ENCODE assay signal across 17 cellular contexts in the genomic region with DNA sequence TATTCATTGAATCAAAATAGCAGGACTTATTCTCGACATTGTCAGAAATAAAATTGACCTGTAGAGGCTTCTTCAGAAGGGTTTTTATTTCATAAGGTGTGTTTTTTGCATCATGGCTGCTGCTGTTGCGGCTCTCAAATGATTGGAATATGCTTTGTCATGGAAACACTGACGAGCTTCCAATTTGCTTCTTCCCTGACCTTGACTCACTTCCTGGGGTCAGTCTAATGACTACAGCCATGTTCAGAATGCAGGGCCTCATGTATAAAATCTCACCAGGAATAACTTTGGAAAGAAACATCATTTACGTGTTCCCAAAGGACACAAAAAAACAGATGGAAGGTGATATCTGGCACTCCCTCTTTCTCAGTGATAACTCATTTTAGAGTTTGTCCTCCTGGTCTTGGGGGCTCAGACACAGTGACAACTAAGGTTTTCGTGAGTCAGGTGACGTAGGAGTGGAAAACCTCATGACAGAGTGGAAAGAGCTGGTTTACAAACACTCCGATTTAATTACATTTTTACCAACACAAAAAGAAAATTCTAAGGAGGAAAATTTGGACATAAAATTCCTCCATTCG.
DNase-seq lines count a peak whose midpoint lies in the region; ATAC-seq and TF ChIP-seq lines count a peak whose summit lies in the region.
"Had no signal": no experiment of that assay in that cellular context is flagged by ENCODE, and none has a peak within 500 bp of the region (broad histone marks: within the 10 kb centered on the region; RNA-seq: fewer than 3 reads in every experiment).

No MANE protein-coding gene starts in this region.

- no peak overlapping the region for H3K4me3 Mint-ChIP-seq in MCF 10A (ENCODE audit: unreplicated experiment)
- H3K4me3 Mint-ChIP-seq in activated naive CD4-positive, alpha-beta T cell treated with anti-CD3 and anti-CD28 coated beads, Interleukin-2, amount 10 ng/mL, durations not matched to agents 7 days and 5 days = no peak overlapping the region
- H3K4me3 Mint-ChIP-seq: CD4-positive, alpha-beta T cell; T-helper 1 cell treated with Interleukin-12 subunit alpha and Interleukin-12 subunit beta and Interleukin-4 antibody, amounts not matched to agents 30 μg/mL and 1 μg/mL, for 36 hours had no signal

- peaks cover 42% of the 10 kb centered on the region for H3K36me3 Mint-ChIP-seq in MCF 10A (ENCODE audit: insufficient read depth, unreplicated experiment)
- H3K36me3 Mint-ChIP-seq in activated naive CD4-positive, alpha-beta T cell treated with anti-CD3 and anti-CD28 coated beads, Interleukin-2, amount 10 ng/mL, durations not matched to agents 7 days and 5 days = no peaks in the 10 kb centered on the region

- peaks cover 8% of the 10 kb centered on the region for H3K9me3 Mint-ChIP-seq in MCF 10A (ENCODE audit: unreplicated experiment)
- peaks cover 18% of the 10 kb centered on the region for H3K9me3 Mint-ChIP-seq in activated naive CD4-positive, alpha-beta T cell treated with anti-CD3 and anti-CD28 coated beads, Interleukin-2, amount 10 ng/mL, durations not matched to agents 7 days and 5 days
- H3K9me3 Mint-ChIP-seq: CD4-positive, alpha-beta T cell had no signal

- H3K9me3 ChIP-seq in left ventricle myocardium inferior (replicated peaks) (peaks cover 15% of the 10 kb centered on the region), right cardiac atrium (ENCODE audit: control insufficient read depth, low read length) (no peaks in the 10 kb centered on the region), body of pancreas (no peaks in the 10 kb centered on the region)

- H3K27me3 ChIP-seq in left ventricle myocardium inferior (ENCODE audit: low read depth) (no peaks in the 10 kb centered on the region), right cardiac atrium (ENCODE audit: control insufficient read depth, insufficient read depth) (no peaks in the 10 kb centered on the region), body of pancreas (no peaks in the 10 kb centered on the region)

- intact Hi-C loops in left ventricle myocardium inferior (cut with micrococcal nuclease) (no loop called here), right cardiac atrium (cut with DNase I) (no loop called here), MCF 10A (cut with micrococcal nuclease) (no loop called here), body of pancreas (cut with DNase I) (no loop called here)

- TF ChIP-seq POLR2A in body of pancreas (IDR thresholded peaks at IDR 0.05) = no peak

- ATAC-seq in right cardiac atrium (no peak), body of pancreas (no peak)

- TF ChIP-seq CTCF in left ventricle myocardium inferior (IDR thresholded peaks at IDR 0.05; ENCODE audit: borderline replicate concordance) (no peak), cardiac fibroblast (IDR thresholded peaks at IDR 0.05; ENCODE audit: low read depth, low read length) (no peak), MCF 10A (IDR thresholded peaks at IDR 0.05; ENCODE audit: unreplicated experiment) (no peak), body of pancreas (IDR thresholded peaks at IDR 0.05) (no peak)

- no TSS peak for BruUV-seq in MCF 10A (replicated peaks; lab: Mats Ljungman, UMichigan)

- peak overlapping the region; percentile 88 for H3K27ac ChIP-seq in left ventricle myocardium inferior (replicated peaks)
- no peak overlapping the region for H3K27ac ChIP-seq in right cardiac atrium (ENCODE audit: low read length)
- no peak overlapping the region for H3K27ac ChIP-seq in body of pancreas
- H3K27ac ChIP-seq: parathyroid adenoma had no signal

- DNase-seq in left ventricle myocardium inferior = no peak
- no peak for DNase-seq in right cardiac atrium
- peak; percentile 78 to 93 for DNase-seq in cardiac fibroblast (ENCODE audit: low read depth in 2 of 2)
- peak; percentile 22 for DNase-seq in kidney tubule cell (ENCODE audit: low spot score)
- DNase-seq in NCI-H187 treated with DMSO at 0.1 percent for 48 hours (lab: John Stamatoyannopoulos, UW) = no peak
- no peak for DNase-seq in MCF 10A (ENCODE audit: unreplicated experiment)
- DNase-seq in body of pancreas = no peak
- no peak for DNase-seq in activated naive CD4-positive, alpha-beta T cell treated with anti-CD3 and anti-CD28 coated beads, Interleukin-2, amount 10 ng/mL, durations not matched to agents 7 days and 5 days
- DNase-seq: anterior cingulate cortex; CD4-positive, alpha-beta T cell; NCI-H1092; NCI-H774; RPMI8226; stimulated activated naive CD4-positive, alpha-beta T cell treated with Interleukin-2 at 50 U/mL for 16 hours had no signal

- CTCF ChIA-PET in MCF 10A (lab: Yijun Ruan, JAX) = no interaction called here
- CTCF ChIA-PET in activated naive CD4-positive, alpha-beta T cell treated with anti-CD3 and anti-CD28 coated beads, Interleukin-2, amount 10 ng/mL, durations not matched to agents 7 days and 5 days (lab: Charles Lee) = no interaction called here

- no peaks in the 10 kb centered on the region for H3K27me3 Mint-ChIP-seq in MCF 10A (ENCODE audit: insufficient read depth, unreplicated experiment)
- no peaks in the 10 kb centered on the region for H3K27me3 Mint-ChIP-seq in activated naive CD4-positive, alpha-beta T cell treated with anti-CD3 and anti-CD28 coated beads, Interleukin-2, amount 10 ng/mL, durations not matched to agents 7 days and 5 days
- H3K27me3 Mint-ChIP-seq: CD4-positive, alpha-beta T cell had no signal

- POLR2A ChIA-PET in MCF 10A (lab: Yijun Ruan, JAX) = no interaction called here

- H3K36me3 ChIP-seq in left ventricle myocardium inferior (peaks cover 16% of the 10 kb centered on the region), body of pancreas (replicated peaks in 1 of 2; ENCODE audit: insufficient read depth in 1 of 2, low read depth in 2 of 2) (no peaks in the 10 kb centered on the region)

- peaks cover 28% of the 10 kb centered on the region for H3K4me1 Mint-ChIP-seq in MCF 10A (ENCODE audit: insufficient read depth, unreplicated experiment)
- no peaks in the 10 kb centered on the region for H3K4me1 Mint-ChIP-seq in activated naive CD4-positive, alpha-beta T cell treated with anti-CD3 and anti-CD28 coated beads, Interleukin-2, amount 10 ng/mL, durations not matched to agents 7 days and 5 days

- H3K4me3 ChIP-seq in left ventricle myocardium inferior (no peak overlapping the region), right cardiac atrium (ENCODE audit: low read length) (no peak overlapping the region), cardiac fibroblast (replicated peaks in 1 of 2; ENCODE audit: low read depth in 2 of 2, low read length in 2 of 2) (no peak overlapping the region), body of pancreas (no peak overlapping the region)

- H3K4me1 ChIP-seq in left ventricle myocardium inferior = peaks cover 58% of the 10 kb centered on the region
- H3K4me1 ChIP-seq in right cardiac atrium (ENCODE audit: control insufficient read depth, insufficient read depth, low read length) = peaks cover 11% of the 10 kb centered on the region
- no peaks in the 10 kb centered on the region for H3K4me1 ChIP-seq in body of pancreas
- H3K4me1 ChIP-seq: parathyroid adenoma had no signal

- WGBS in right cardiac atrium = 66% methylated on average over 8 of the region's 8 CpGs
- 81 to 82% methylated on average over 8 of the region's 8 CpGs for WGBS in body of pancreas, 2 donors

- H3K27ac Mint-ChIP-seq in MCF 10A (ENCODE audit: low read depth, unreplicated experiment) = no peak overlapping the region
- no peak overlapping the region for H3K27ac Mint-ChIP-seq in activated naive CD4-positive, alpha-beta T cell treated with anti-CD3 and anti-CD28 coated beads, Interleukin-2, amount 10 ng/mL, durations not matched to agents 7 days and 5 days
- H3K27ac Mint-ChIP-seq: activated T-helper 2 cell treated with anti-CD3 and anti-CD28 coated beads, Interferon-gamma antibody, Interleukin-2, Interleukin-4, amounts not matched to agents 10 μg/mL and 5 μg/mL and 100 μg/mL, durations not matched to agents 14 hours and 24 hours and 36 hours; CD4-positive, alpha-beta T cell; T-helper 1 cell treated with Interleukin-12 subunit alpha and Interleukin-12 subunit beta and Interleukin-4 antibody, amounts not matched to agents 30 μg/mL and 1 μg/mL, for 36 hours had no signal

Comparison
In these comparisons a context has a peak if more than half of its experiments do, and no peak if none do; other contexts are left out.
1. DNase-seq: peak in cardiac fibroblast (2 of 2) and kidney tubule cell (single experiment); none in left ventricle myocardium inferior (single experiment), right cardiac atrium (0 of 3), NCI-H187 treated with DMSO at 0.1 percent for 48 hours (single experiment), MCF 10A (single experiment), body of pancreas (0 of 4) and activated naive CD4-positive, alpha-beta T cell treated with anti-CD3 and anti-CD28 coated beads, Interleukin-2, amount 10 ng/mL, durations not matched to agents 7 days and 5 days (single experiment).